ENCODE assay signal across 1 cellular context in the genomic region with DNA sequence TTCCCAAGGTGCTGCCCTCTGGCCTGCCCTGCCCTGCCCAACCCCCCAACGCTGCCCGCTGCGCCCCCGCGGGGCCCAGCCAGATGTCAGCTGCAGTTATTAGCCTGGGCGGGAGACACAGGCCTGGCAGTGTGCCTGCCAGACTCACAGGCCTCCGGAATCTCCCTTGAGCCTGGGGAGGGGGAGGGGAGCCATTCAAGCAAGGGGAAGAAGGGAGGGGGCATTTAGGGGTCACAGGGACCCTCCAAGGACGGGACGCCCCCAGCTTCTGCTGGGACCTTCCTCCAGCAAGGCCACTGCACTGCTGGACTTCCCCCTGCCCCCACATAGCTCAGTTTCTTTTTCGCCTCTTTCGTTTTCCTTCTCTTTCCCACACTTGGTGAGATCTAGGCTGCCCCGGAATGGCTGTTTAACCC.
TF ChIP-seq lines count a peak whose summit lies in the region.

No MANE protein-coding gene starts in this region.

TF ChIP-seq in HEK293, 187 proteins besides CTCF, POLR2A, EP300 and RAD21 (continued from another document and continues in another):
- TF ChIP-seq, protein P1, sequence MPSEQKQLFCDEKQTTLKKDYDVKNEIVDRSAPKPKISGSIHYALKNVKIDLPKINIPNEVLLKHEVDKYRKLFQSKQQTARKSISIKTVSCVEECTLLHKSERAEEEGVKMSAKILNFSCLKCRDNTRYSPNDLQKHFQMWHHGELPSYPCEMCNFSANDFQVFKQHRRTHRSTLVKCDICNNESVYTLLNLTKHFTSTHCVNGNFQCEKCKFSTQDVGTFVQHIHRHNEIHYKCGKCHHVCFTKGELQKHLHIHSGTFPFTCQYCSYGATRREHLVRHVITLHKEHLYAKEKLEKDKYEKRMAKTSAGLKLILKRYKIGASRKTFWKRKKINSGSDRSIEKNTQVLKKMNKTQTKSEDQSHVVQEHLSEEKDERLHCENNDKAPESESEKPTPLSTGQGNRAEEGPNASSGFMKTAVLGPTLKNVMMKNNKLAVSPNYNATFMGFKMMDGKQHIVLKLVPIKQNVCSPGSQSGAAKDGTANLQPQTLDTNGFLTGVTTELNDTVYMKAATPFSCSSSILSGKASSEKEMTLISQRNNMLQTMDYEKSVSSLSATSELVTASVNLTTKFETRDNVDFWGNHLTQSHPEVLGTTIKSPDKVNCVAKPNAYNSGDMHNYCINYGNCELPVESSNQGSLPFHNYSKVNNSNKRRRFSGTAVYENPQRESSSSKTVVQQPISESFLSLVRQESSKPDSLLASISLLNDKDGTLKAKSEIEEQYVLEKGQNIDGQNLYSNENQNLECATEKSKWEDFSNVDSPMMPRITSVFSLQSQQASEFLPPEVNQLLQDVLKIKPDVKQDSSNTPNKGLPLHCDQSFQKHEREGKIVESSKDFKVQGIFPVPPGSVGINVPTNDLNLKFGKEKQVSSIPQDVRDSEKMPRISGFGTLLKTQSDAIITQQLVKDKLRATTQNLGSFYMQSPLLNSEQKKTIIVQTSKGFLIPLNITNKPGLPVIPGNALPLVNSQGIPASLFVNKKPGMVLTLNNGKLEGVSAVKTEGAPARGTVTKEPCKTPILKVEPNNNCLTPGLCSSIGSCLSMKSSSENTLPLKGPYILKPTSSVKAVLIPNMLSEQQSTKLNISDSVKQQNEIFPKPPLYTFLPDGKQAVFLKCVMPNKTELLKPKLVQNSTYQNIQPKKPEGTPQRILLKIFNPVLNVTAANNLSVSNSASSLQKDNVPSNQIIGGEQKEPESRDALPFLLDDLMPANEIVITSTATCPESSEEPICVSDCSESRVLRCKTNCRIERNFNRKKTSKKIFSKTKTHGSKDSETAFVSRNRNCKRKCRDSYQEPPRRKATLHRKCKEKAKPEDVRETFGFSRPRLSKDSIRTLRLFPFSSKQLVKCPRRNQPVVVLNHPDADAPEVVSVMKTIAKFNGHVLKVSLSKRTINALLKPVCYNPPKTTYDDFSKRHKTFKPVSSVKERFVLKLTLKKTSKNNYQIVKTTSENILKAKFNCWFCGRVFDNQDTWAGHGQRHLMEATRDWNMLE (tag by site-specific recombination; conservative IDR thresholded peaks at IDR 0.05; ENCODE audit: low read depth): no peak
- no peak for TF ChIP-seq ZNF558 (tag by site-specific recombination; IDR thresholded peaks at IDR 0.05)
- TF ChIP-seq ZNF626 (tag by site-specific recombination; IDR thresholded peaks at IDR 0.05): no peak
- no peak for TF ChIP-seq OSR2 (tag by site-specific recombination; IDR thresholded peaks at IDR 0.05)
- no peak for TF ChIP-seq ZNF274 (IDR thresholded peaks at IDR 0.05; ENCODE audit: low read length)
- TF ChIP-seq ZNF274 (tag by site-specific recombination; IDR thresholded peaks at IDR 0.05; ENCODE audit: borderline replicate concordance): no peak
- no peak for TF ChIP-seq ZNF843 (tag by site-specific recombination; IDR thresholded peaks at IDR 0.05)
- no peak for TF ChIP-seq ZNF37A (tag by site-specific recombination; IDR thresholded peaks at IDR 0.05)
- TF ChIP-seq, protein P2, sequence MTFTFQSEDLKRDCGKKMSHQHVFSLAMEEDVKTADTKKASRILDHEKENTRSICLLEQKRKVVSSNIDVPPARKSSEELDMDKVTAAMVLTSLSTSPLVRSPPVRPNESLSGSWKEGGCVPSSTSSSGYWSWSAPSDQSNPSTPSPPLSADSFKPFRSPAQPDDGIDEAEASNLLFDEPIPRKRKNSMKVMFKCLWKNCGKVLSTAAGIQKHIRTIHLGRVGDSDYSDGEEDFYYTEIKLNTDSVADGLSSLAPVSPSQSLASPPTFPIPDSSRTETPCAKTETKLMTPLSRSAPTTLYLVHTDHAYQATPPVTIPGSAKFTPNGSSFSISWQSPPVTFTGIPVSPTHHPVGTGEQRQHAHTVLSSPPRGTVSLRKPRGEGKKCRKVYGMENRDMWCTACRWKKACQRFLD (tag by site-specific recombination; IDR thresholded peaks at IDR 0.05): no peak
- TF ChIP-seq ZNF175 (tag by site-specific recombination; IDR thresholded peaks at IDR 0.05): no peak
- TF ChIP-seq YY1 (tag by site-specific recombination; IDR thresholded peaks at IDR 0.05): no peak
- TF ChIP-seq ZNF114 (tag by site-specific recombination; IDR thresholded peaks at IDR 0.05): no peak
- TF ChIP-seq ZXDB (tag by site-specific recombination; IDR thresholded peaks at IDR 0.05): peak; percentile 31; the same call in 1 of the 2 replicates
- TF ChIP-seq SCRT2 (tag by site-specific recombination; IDR thresholded peaks at IDR 0.05): no peak
- TF ChIP-seq, protein P3, sequence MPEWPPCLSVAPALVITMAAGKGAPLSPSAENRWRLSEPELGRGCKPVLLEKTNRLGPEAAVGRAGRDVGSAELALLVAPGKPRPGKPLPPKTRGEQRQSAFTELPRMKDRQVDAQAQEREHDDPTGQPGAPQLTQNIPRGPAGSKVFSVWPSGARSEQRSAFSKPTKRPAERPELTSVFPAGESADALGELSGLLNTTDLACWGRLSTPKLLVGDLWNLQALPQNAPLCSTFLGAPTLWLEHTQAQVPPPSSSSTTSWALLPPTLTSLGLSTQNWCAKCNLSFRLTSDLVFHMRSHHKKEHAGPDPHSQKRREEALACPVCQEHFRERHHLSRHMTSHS (tag by site-specific recombination; IDR thresholded peaks at IDR 0.05): no peak
- TF ChIP-seq SP2 (tag by site-specific recombination; IDR thresholded peaks at IDR 0.05): 0 out of 2 replicates have a peak, but pooled peaks have one; percentile 28
- TF ChIP-seq ZNF571 (tag by site-specific recombination; IDR thresholded peaks at IDR 0.05): no peak
- TF ChIP-seq ZNF792 (tag by site-specific recombination; IDR thresholded peaks at IDR 0.05): no peak
- TF ChIP-seq ZNF2 (tag by site-specific recombination; IDR thresholded peaks at IDR 0.05): no peak
- TF ChIP-seq, protein P4, sequence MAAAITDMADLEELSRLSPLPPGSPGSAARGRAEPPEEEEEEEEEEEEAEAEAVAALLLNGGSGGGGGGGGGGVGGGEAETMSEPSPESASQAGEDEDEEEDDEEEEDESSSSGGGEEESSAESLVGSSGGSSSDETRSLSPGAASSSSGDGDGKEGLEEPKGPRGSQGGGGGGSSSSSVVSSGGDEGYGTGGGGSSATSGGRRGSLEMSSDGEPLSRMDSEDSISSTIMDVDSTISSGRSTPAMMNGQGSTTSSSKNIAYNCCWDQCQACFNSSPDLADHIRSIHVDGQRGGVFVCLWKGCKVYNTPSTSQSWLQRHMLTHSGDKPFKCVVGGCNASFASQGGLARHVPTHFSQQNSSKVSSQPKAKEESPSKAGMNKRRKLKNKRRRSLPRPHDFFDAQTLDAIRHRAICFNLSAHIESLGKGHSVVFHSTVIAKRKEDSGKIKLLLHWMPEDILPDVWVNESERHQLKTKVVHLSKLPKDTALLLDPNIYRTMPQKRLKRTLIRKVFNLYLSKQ (tag by site-specific recombination; IDR thresholded peaks at IDR 0.05; ENCODE audit: borderline replicate concordance): no peak
- TF ChIP-seq ZNF140 (tag by site-specific recombination; IDR thresholded peaks at IDR 0.05): no peak
- TF ChIP-seq ZNF311 (tag by site-specific recombination; IDR thresholded peaks at IDR 0.05; ENCODE audit: borderline replicate concordance): no peak
- TF ChIP-seq, protein P5, sequence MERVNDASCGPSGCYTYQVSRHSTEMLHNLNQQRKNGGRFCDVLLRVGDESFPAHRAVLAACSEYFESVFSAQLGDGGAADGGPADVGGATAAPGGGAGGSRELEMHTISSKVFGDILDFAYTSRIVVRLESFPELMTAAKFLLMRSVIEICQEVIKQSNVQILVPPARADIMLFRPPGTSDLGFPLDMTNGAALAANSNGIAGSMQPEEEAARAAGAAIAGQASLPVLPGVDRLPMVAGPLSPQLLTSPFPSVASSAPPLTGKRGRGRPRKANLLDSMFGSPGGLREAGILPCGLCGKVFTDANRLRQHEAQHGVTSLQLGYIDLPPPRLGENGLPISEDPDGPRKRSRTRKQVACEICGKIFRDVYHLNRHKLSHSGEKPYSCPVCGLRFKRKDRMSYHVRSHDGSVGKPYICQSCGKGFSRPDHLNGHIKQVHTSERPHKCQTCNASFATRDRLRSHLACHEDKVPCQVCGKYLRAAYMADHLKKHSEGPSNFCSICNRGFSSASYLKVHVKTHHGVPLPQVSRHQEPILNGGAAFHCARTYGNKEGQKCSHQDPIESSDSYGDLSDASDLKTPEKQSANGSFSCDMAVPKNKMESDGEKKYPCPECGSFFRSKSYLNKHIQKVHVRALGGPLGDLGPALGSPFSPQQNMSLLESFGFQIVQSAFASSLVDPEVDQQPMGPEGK (tag by site-specific recombination; IDR thresholded peaks at IDR 0.05): peak; percentile 75
- TF ChIP-seq ZNF350 (tag by site-specific recombination; IDR thresholded peaks at IDR 0.05): no peak
- no peak; the same call in 1 of the 2 replicates for TF ChIP-seq SP7 (tag by site-specific recombination; IDR thresholded peaks at IDR 0.05)
- no peak for TF ChIP-seq SETDB1 (IDR thresholded peaks at IDR 0.05; ENCODE audit: insufficient read length, low read length)
- TF ChIP-seq, protein P6, sequence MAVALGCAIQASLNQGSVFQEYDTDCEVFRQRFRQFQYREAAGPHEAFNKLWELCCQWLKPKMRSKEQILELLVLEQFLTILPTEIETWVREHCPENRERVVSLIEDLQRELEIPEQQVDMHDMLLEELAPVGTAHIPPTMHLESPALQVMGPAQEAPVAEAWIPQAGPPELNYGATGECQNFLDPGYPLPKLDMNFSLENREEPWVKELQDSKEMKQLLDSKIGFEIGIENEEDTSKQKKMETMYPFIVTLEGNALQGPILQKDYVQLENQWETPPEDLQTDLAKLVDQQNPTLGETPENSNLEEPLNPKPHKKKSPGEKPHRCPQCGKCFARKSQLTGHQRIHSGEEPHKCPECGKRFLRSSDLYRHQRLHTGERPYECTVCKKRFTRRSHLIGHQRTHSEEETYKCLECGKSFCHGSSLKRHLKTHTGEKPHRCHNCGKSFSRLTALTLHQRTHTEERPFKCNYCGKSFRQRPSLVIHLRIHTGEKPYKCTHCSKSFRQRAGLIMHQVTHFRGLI (tag by site-specific recombination; IDR thresholded peaks at IDR 0.05): peak; percentile 67; the same call in 1 of the 2 replicates
- TF ChIP-seq ZNF624 (tag by site-specific recombination; IDR thresholded peaks at IDR 0.05): no peak
- TF ChIP-seq ZNF184 (tag by site-specific recombination; IDR thresholded peaks at IDR 0.05): no peak
- TF ChIP-seq ZFHX2 (tag by site-specific recombination; conservative IDR thresholded peaks at IDR 0.05): peak; percentile 88
- peak; percentile 88 for TF ChIP-seq GLIS1 (tag by site-specific recombination; IDR thresholded peaks at IDR 0.05)
- TF ChIP-seq EGR2 (tag by site-specific recombination; IDR thresholded peaks at IDR 0.05; ENCODE audit: low read depth): peak; percentile 90
- no peak for TF ChIP-seq ZNF768 (tag by site-specific recombination; IDR thresholded peaks at IDR 0.05)
- TF ChIP-seq WT1 (tag by site-specific recombination; IDR thresholded peaks at IDR 0.05): no peak
- TF ChIP-seq, protein P7, sequence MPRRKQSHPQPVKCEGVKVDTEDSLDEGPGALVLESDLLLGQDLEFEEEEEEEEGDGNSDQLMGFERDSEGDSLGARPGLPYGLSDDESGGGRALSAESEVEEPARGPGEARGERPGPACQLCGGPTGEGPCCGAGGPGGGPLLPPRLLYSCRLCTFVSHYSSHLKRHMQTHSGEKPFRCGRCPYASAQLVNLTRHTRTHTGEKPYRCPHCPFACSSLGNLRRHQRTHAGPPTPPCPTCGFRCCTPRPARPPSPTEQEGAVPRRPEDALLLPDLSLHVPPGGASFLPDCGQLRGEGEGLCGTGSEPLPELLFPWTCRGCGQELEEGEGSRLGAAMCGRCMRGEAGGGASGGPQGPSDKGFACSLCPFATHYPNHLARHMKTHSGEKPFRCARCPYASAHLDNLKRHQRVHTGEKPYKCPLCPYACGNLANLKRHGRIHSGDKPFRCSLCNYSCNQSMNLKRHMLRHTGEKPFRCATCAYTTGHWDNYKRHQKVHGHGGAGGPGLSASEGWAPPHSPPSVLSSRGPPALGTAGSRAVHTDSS (tag by site-specific recombination; IDR thresholded peaks at IDR 0.05): no peak
- no peak for TF ChIP-seq GLI2 (tag by site-specific recombination; IDR thresholded peaks at IDR 0.05; ENCODE audit: borderline replicate concordance, low read depth)
- no peak for TF ChIP-seq TCF7L2 (IDR thresholded peaks at IDR 0.05; ENCODE audit: borderline replicate concordance, low read depth, low read length)
- TF ChIP-seq FEZF1 (tag by site-specific recombination; IDR thresholded peaks at IDR 0.05): no peak
- TF ChIP-seq ZNF138 (tag by site-specific recombination; IDR thresholded peaks at IDR 0.05; ENCODE audit: borderline replicate concordance): no peak
- peak; percentile 86 for TF ChIP-seq ZNF600 (tag by site-specific recombination; IDR thresholded peaks at IDR 0.05)
- TF ChIP-seq, protein P8, sequence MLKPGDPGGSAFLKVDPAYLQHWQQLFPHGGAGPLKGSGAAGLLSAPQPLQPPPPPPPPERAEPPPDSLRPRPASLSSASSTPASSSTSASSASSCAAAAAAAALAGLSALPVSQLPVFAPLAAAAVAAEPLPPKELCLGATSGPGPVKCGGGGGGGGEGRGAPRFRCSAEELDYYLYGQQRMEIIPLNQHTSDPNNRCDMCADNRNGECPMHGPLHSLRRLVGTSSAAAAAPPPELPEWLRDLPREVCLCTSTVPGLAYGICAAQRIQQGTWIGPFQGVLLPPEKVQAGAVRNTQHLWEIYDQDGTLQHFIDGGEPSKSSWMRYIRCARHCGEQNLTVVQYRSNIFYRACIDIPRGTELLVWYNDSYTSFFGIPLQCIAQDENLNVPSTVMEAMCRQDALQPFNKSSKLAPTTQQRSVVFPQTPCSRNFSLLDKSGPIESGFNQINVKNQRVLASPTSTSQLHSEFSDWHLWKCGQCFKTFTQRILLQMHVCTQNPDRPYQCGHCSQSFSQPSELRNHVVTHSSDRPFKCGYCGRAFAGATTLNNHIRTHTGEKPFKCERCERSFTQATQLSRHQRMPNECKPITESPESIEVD (tag by site-specific recombination; IDR thresholded peaks at IDR 0.05): no peak
- TF ChIP-seq, protein P9, sequence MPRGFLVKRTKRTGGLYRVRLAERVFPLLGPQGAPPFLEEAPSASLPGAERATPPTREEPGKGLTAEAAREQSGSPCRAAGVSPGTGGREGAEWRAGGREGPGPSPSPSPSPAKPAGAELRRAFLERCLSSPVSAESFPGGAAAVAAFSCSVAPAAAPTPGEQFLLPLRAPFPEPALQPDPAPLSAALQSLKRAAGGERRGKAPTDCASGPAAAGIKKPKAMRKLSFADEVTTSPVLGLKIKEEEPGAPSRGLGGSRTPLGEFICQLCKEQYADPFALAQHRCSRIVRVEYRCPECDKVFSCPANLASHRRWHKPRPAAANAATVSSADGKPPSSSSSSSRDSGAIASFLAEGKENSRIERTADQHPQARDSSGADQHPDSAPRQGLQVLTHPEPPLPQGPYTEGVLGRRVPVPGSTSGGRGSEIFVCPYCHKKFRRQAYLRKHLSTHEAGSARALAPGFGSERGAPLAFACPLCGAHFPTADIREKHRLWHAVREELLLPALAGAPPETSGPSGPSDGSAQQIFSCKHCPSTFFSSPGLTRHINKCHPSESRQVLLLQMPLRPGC (tag by site-specific recombination; IDR thresholded peaks at IDR 0.05): 0 out of 2 replicates have a peak, but pooled peaks have one; percentile 23
- no peak for TF ChIP-seq ZNF707 (tag by site-specific recombination; IDR thresholded peaks at IDR 0.05)
- TF ChIP-seq, protein P10, sequence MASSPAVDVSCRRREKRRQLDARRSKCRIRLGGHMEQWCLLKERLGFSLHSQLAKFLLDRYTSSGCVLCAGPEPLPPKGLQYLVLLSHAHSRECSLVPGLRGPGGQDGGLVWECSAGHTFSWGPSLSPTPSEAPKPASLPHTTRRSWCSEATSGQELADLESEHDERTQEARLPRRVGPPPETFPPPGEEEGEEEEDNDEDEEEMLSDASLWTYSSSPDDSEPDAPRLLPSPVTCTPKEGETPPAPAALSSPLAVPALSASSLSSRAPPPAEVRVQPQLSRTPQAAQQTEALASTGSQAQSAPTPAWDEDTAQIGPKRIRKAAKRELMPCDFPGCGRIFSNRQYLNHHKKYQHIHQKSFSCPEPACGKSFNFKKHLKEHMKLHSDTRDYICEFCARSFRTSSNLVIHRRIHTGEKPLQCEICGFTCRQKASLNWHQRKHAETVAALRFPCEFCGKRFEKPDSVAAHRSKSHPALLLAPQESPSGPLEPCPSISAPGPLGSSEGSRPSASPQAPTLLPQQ (tag by site-specific recombination; IDR thresholded peaks at IDR 0.05): peak; percentile 81
